16 cellular contexts compared by ENCODE assay signal in the genomic region with DNA sequence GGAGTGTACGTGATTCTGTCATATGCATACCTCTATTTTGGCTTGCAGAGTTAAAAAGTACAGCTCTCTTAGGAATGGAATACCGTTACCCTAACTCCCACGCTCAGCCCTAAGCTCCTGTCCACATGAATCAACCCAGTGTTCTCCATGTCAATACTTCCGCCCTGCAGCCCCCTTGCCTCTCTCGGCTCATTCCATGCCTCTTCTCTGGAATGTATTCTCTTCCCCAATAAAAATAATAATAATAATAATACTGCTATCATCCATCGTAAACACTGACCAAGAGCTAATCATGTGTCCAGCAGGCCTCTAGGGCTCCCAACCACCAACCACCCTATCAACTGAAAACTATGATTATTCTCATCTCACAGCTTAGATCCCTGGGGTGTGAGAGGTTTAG.
"Had no signal": no experiment of that assay in that cellular context is flagged by ENCODE, and none has a peak within 500 bp of the region (broad histone marks: within the 10 kb centered on the region; RNA-seq: fewer than 3 reads in every experiment).

No MANE protein-coding gene starts in this region.

- ATAC-seq: left colon, SK-N-SH treated with all-trans-retinoic acid at 6 μM for 48 hours, WTC11 had no signal

- H3K4me3 ChIP-seq: cardiac muscle cell, tibial artery, vagina had no signal

- H3K27ac Mint-ChIP-seq: endodermal cell; T-helper 1 cell treated with Interleukin-12 subunit alpha and Interleukin-12 subunit beta and Interleukin-4 antibody, amounts not matched to agents 30 μg/mL and 1 μg/mL, for 36 hours; WTC11 had no signal

- H3K27me3 ChIP-seq: cardiac muscle cell, tibial artery, vagina had no signal

- DNase-seq: activated CD4-positive, alpha-beta T cell treated with anti-CD3 and anti-CD28 coated beads for 48 hours; activated gamma-delta T cell; activated naive CD8-positive, alpha-beta T cell treated with anti-CD3 and anti-CD28 coated beads, Interleukin-2, amount 10 ng/mL, durations not matched to agents 7 days and 5 days; activated T-cell treated with anti-CD3 and anti-CD28 coated beads, Interleukin-2, amount 50 U/mL, for 1 hour; cortex of kidney; endodermal cell; erythroblast; left colon; stimulated activated CD4-positive, alpha-beta T cell treated with anti-CD3 and anti-CD28 coated beads, Interleukin-15, amount 100 ng/mL, for 24 hours; stimulated activated CD4-positive, alpha-beta T cell treated with anti-CD3 and anti-CD28 coated beads, Interleukin-4, amount 100 ng/mL, for 24 hours; tibial artery had no signal

- H3K9me3 Mint-ChIP-seq: activated naive CD8-positive, alpha-beta T cell treated with anti-CD3 and anti-CD28 coated beads, Interleukin-2, amount 10 ng/mL, durations not matched to agents 7 days and 5 days; endodermal cell; T-helper 1 cell treated with Interleukin-12 subunit alpha and Interleukin-12 subunit beta and Interleukin-4 antibody, amounts not matched to agents 30 μg/mL and 1 μg/mL, for 36 hours had no signal

- H3K27me3 Mint-ChIP-seq: activated naive CD8-positive, alpha-beta T cell treated with anti-CD3 and anti-CD28 coated beads, Interleukin-2, amount 10 ng/mL, durations not matched to agents 7 days and 5 days had no signal

- H3K9me3 ChIP-seq: tibial artery, vagina had no signal

- H3K4me3 Mint-ChIP-seq: activated naive CD8-positive, alpha-beta T cell treated with anti-CD3 and anti-CD28 coated beads, Interleukin-2, amount 10 ng/mL, durations not matched to agents 7 days and 5 days; endodermal cell; T-helper 1 cell treated with Interleukin-12 subunit alpha and Interleukin-12 subunit beta and Interleukin-4 antibody, amounts not matched to agents 30 μg/mL and 1 μg/mL, for 36 hours; WTC11 had no signal

- H3K36me3 ChIP-seq: cardiac muscle cell, tibial artery, vagina had no signal

- H3K27ac ChIP-seq: cardiac muscle cell, tibial artery, vagina had no signal
